In genomic region chr7:34091330-34091917, GRCh38 we compare ENCODE assay signal across 8 cellular contexts.
DNase-seq lines count a peak whose midpoint lies in the region; ATAC-seq, FAIRE-seq and TF ChIP-seq lines count a peak whose summit lies in the region.

No MANE protein-coding gene starts in this region.

- intact Hi-C loops in Panc1 (cut with micrococcal nuclease; ENCODE audit: unreplicated experiment) (no loop called here), tibial artery (cut with DNase I; ENCODE audit: low total_unique reads) (no loop called here)

- peak; percentile 84 for FAIRE-seq in urothelium cell line (lab: Jason Lieb, UNC)

- H3K9me3 Mint-ChIP-seq in GM23338: peaks cover 16% of the 10 kb centered on the region
- H3K9me3 Mint-ChIP-seq in activated naive CD8-positive, alpha-beta T cell treated with anti-CD3 and anti-CD28 coated beads, Interleukin-2, amount 50 U/mL, for 24 hours: no peaks in the 10 kb centered on the region

- H3K27ac Mint-ChIP-seq in GM23338: no peak overlapping the region
- no peak overlapping the region for H3K27ac Mint-ChIP-seq in activated naive CD8-positive, alpha-beta T cell treated with anti-CD3 and anti-CD28 coated beads, Interleukin-2, amount 50 U/mL, for 24 hours

- H3K27ac ChIP-seq in GM23338 (ENCODE audit: low read depth): no peak overlapping the region
- H3K27ac ChIP-seq in Panc1 (ENCODE audit: low read length): no peak overlapping the region
- H3K27ac ChIP-seq in tibial artery: no peak overlapping the region

- no peak overlapping the region for H3K4me2 ChIP-seq in GM23338

- CTCF ChIA-PET in BJ (lab: Yijun Ruan, JAX): interaction anchor here (0.7 to 7.3 kb wide), 9 partner anchors 37 to 224 kb away, joined by 3 to 130 read pairs (median 4); no protein-coding TSS in a partner anchor
- CTCF ChIA-PET in Panc1 (lab: Charles Lee): no interaction called here

- no peaks in the 10 kb centered on the region for H3K4me1 Mint-ChIP-seq in GM23338
- no peaks in the 10 kb centered on the region for H3K4me1 Mint-ChIP-seq in activated naive CD8-positive, alpha-beta T cell treated with anti-CD3 and anti-CD28 coated beads, Interleukin-2, amount 50 U/mL, for 24 hours

- H3K27me3 Mint-ChIP-seq in GM23338 (ENCODE audit: insufficient read depth, low read depth, poor library complexity): peaks cover 2% of the 10 kb centered on the region
- H3K27me3 Mint-ChIP-seq in activated naive CD8-positive, alpha-beta T cell treated with anti-CD3 and anti-CD28 coated beads, Interleukin-2, amount 50 U/mL, for 24 hours: no peaks in the 10 kb centered on the region

- no peaks in the 10 kb centered on the region for H3K9me3 ChIP-seq in Panc1 (ENCODE audit: control insufficient read depth, insufficient read depth, low read depth, low read length)
- no peaks in the 10 kb centered on the region for H3K9me3 ChIP-seq in tibial artery

- peaks cover 1% of the 10 kb centered on the region; the same call in 1 of the 2 replicates for H3K36me3 ChIP-seq in BJ (ENCODE audit: control insufficient read depth, insufficient read depth, low read length)
- H3K36me3 ChIP-seq in GM23338 (ENCODE audit: insufficient read depth): no peaks in the 10 kb centered on the region
- no peaks in the 10 kb centered on the region for H3K36me3 ChIP-seq in Panc1 (ENCODE audit: control insufficient read depth, insufficient read depth, low read length)
- no peaks in the 10 kb centered on the region for H3K36me3 ChIP-seq in tibial artery

- TF ChIP-seq CTCF in BJ (IDR thresholded peaks at IDR 0.05; ENCODE audit: insufficient read depth, low read depth, low read length) (peak; percentile 52), GM23338 (conservative IDR thresholded peaks at IDR 0.05; ENCODE audit: low read depth in 2 of 2) (peak; percentile 86 to 91), Panc1 (IDR thresholded peaks at IDR 0.05) (peak; percentile 59; the same call in 1 of the 2 replicates), tibial artery (IDR thresholded peaks at IDR 0.05) (peak in 1 of 2 experiments; percentile 15)

- H3F3A ChIP-seq in GM23338 (replicated peaks; ENCODE audit: low read depth): no peaks in the 10 kb centered on the region

- in situ Hi-C loops in Panc1 (cut with HindIII; ENCODE audit: low pct_unique_long_range_greater_than_20kb, low sequenced_read_pairs): no loop called here

- H3K4me3 ChIP-seq in BJ (ENCODE audit: low read depth, low read length) (no peak overlapping the region), GM23338 (no peak overlapping the region), Panc1 (ENCODE audit: low read depth in 2 of 2, low read length in 2 of 2) (no peak overlapping the region), tibial artery (no peak overlapping the region)

- no peaks in the 10 kb centered on the region for H4K20me1 ChIP-seq in GM23338 (replicated peaks; ENCODE audit: insufficient read depth)

- POLR2A ChIA-PET in BJ (lab: Charles Lee): interaction anchor here (0.6 kb wide), 1 partner anchor 505 kb away, joined by 4 read pairs; no protein-coding TSS in a partner anchor
- POLR2A ChIA-PET in Panc1 (lab: Charles Lee): no interaction called here

- no peak for DNase-seq in BJ (ENCODE audit: low read depth)
- peak; percentile 78 for DNase-seq in GM23338 (ENCODE audit: low spot score)
- DNase-seq in Panc1 (ENCODE audit: low read depth, low spot score): peak; percentile 28
- DNase-seq in fibroblast of peridontal ligament (ENCODE audit: extremely low read depth): peak; percentile 85
- peak; percentile 26 for DNase-seq in urothelium cell line (ENCODE audit: low spot score)
- no peak for DNase-seq in UCSD-AML1 (lab: John Stamatoyannopoulos, UW; ENCODE audit: unreplicated experiment)
- DNase-seq in tibial artery: no peak
- no peak for DNase-seq in activated naive CD8-positive, alpha-beta T cell treated with anti-CD3 and anti-CD28 coated beads, Interleukin-2, amount 50 U/mL, for 24 hours

- BruUV-seq in Panc1 (replicated peaks; lab: Mats Ljungman, UMichigan): no TSS peak

- ATAC-seq in GM23338: peak; percentile 63
- ATAC-seq in Panc1: no peak
- ATAC-seq in activated naive CD8-positive, alpha-beta T cell treated with anti-CD3 and anti-CD28 coated beads, Interleukin-2, amount 50 U/mL, for 24 hours: no peak

- H3K27me3 ChIP-seq in BJ (ENCODE audit: control insufficient read depth, insufficient read depth, low read length) (no peaks in the 10 kb centered on the region), GM23338 (ENCODE audit: insufficient read depth) (no peaks in the 10 kb centered on the region), Panc1 (ENCODE audit: control insufficient read depth, insufficient read depth, low read length) (no peaks in the 10 kb centered on the region), tibial artery (no peaks in the 10 kb centered on the region)

- H3K79me2 ChIP-seq in GM23338 (replicated peaks; ENCODE audit: insufficient read depth): no peaks in the 10 kb centered on the region

- H3K4me3 Mint-ChIP-seq in GM23338: no peak overlapping the region
- no peak overlapping the region for H3K4me3 Mint-ChIP-seq in activated naive CD8-positive, alpha-beta T cell treated with anti-CD3 and anti-CD28 coated beads, Interleukin-2, amount 50 U/mL, for 24 hours

- H2AFZ ChIP-seq in GM23338: no peak overlapping the region

- H3K36me3 Mint-ChIP-seq in GM23338 (ENCODE audit: low read depth): no peaks in the 10 kb centered on the region
- no peaks in the 10 kb centered on the region for H3K36me3 Mint-ChIP-seq in activated naive CD8-positive, alpha-beta T cell treated with anti-CD3 and anti-CD28 coated beads, Interleukin-2, amount 50 U/mL, for 24 hours (ENCODE audit: low read depth)

- H3K9me2 ChIP-seq in GM23338 (ENCODE audit: insufficient read depth): peaks cover 4% of the 10 kb centered on the region; the same call in 1 of the 2 replicates

- H3K4me1 ChIP-seq in GM23338 (ENCODE audit: insufficient read depth) (no peaks in the 10 kb centered on the region), Panc1 (ENCODE audit: control insufficient read depth, insufficient read depth, low read length) (no peaks in the 10 kb centered on the region), tibial artery (peaks cover 0 to 7% (median 0%) of the 10 kb centered on the region in 4 donors)

TF ChIP-seq in GM23338, 12 proteins besides CTCF, POLR2A, EP300 and RAD21 (continues in another document):
- TF ChIP-seq STAT1 (IDR thresholded peaks at IDR 0.05; ENCODE audit: unreplicated experiment): no peak
- TF ChIP-seq ZNF114 (CRISPR knock-in tag; IDR thresholded peaks at IDR 0.05): no peak
- TF ChIP-seq ETS1 (IDR thresholded peaks at IDR 0.05): no peak

Comparison
In these comparisons a context has a peak if more than half of its experiments do, and no peak if none do; other contexts are left out.
1. DNase-seq: peak in GM23338 (single experiment), Panc1 (single experiment), fibroblast of peridontal ligament (single experiment) and urothelium cell line (single experiment); none in BJ (single experiment), UCSD-AML1 (single experiment), tibial artery (0 of 2) and activated naive CD8-positive, alpha-beta T cell treated with anti-CD3 and anti-CD28 coated beads, Interleukin-2, amount 50 U/mL, for 24 hours (single experiment).